Comparison of ENCODE assay signal across 26 cellular contexts in genomic region chr12:41345071-41345470, GRCh38.
DNase-seq lines count a peak whose midpoint lies in the region; ATAC-seq and TF ChIP-seq lines count a peak whose summit lies in the region.
"Had no signal": no experiment of that assay in that cellular context is flagged by ENCODE, and none has a peak within 500 bp of the region (broad histone marks: within the 10 kb centered on the region; RNA-seq: fewer than 3 reads in every experiment).

No MANE protein-coding gene starts in this region.

- no peaks in the 10 kb centered on the region for H3K4me1 Mint-ChIP-seq in chondrocyte (ENCODE audit: low read depth)
- H3K4me1 Mint-ChIP-seq: activated CD8-positive, alpha-beta memory T cell treated with anti-CD3 and anti-CD28 coated beads, Interleukin-2, amount 10 ng/mL, durations not matched to agents 7 days and 5 days; naive B cell had no signal

- TF ChIP-seq EP300 in gastroesophageal sphincter (IDR thresholded peaks at IDR 0.05) = no peak

- TF ChIP-seq CTCF in omental fat pad (IDR thresholded peaks at IDR 0.05) (no peak), gastroesophageal sphincter (IDR thresholded peaks at IDR 0.05) (no peak), chondrocyte (IDR thresholded peaks at IDR 0.05) (no peak)

- no peak overlapping the region for H3K4me3 Mint-ChIP-seq in chondrocyte (ENCODE audit: unreplicated experiment)
- H3K4me3 Mint-ChIP-seq: activated CD8-positive, alpha-beta memory T cell treated with anti-CD3 and anti-CD28 coated beads, Interleukin-2, amount 10 ng/mL, durations not matched to agents 7 days and 5 days; activated naive CD8-positive, alpha-beta T cell; activated T-helper 1 cell treated with anti-CD3 and anti-CD28 coated beads, Interleukin-12 subunit alpha, Interleukin-12 subunit beta, Interleukin-2, Interleukin-4 antibody, amounts not matched to agents 30 ng/mL and 10 ng/mL and 1 ng/mL, durations not matched to agents 14 hours and 24 hours and 36 hours; CD8-positive, alpha-beta T cell; dendritic cell treated with granulocyte-macrophage colony-stimulating factor and Interleukin-4, amounts not matched to agents 40 ng/mL and 50 ng/mL, for 4 days; naive B cell had no signal

- H3K27me3 ChIP-seq in HAP-1 (ENCODE audit: low read depth) = no peaks in the 10 kb centered on the region
- H3K27me3 ChIP-seq in gastroesophageal sphincter = no peaks in the 10 kb centered on the region

- H3K9me3 ChIP-seq in HAP-1 (no peaks in the 10 kb centered on the region), gastroesophageal sphincter (no peaks in the 10 kb centered on the region)
- H3K9me3 ChIP-seq: psoas muscle had no signal

- no peak for TF ChIP-seq POLR2A in gastroesophageal sphincter (IDR thresholded peaks at IDR 0.05)

- peaks cover 18% of the 10 kb centered on the region for H3K9me3 Mint-ChIP-seq in chondrocyte (ENCODE audit: low read depth)
- H3K9me3 Mint-ChIP-seq: activated T-helper 1 cell treated with anti-CD3 and anti-CD28 coated beads, Interleukin-12 subunit alpha, Interleukin-12 subunit beta, Interleukin-2, Interleukin-4 antibody, amounts not matched to agents 30 ng/mL and 10 ng/mL and 1 ng/mL, durations not matched to agents 14 hours and 24 hours and 36 hours; CD8-positive, alpha-beta T cell had no signal

- intact Hi-C loops in head of caudate nucleus (cut with DNase I) = no loop called here

- H3K4me1 ChIP-seq in HAP-1 (peaks cover 3% of the 10 kb centered on the region), gastroesophageal sphincter (peaks cover 0 to 6% (median 0%) of the 10 kb centered on the region in 3 donors)
- H3K4me1 ChIP-seq: psoas muscle had no signal

- no peaks in the 10 kb centered on the region for H3K36me3 Mint-ChIP-seq in chondrocyte (ENCODE audit: low read depth)
- H3K36me3 Mint-ChIP-seq: activated CD8-positive, alpha-beta memory T cell treated with anti-CD3 and anti-CD28 coated beads, Interleukin-2, amount 10 ng/mL, durations not matched to agents 7 days and 5 days; activated naive CD8-positive, alpha-beta T cell; CD8-positive, alpha-beta T cell; naive B cell had no signal

- 9 to 17% methylated on average over 6 of the region's 6 CpGs for WGBS in gastroesophageal sphincter (ENCODE audit: low coverage in 1 of 2), 2 donors

- DNase-seq in HAP-1 (ENCODE audit: low spot score in 2 of 2) (peak; percentile 41 to 42), NCI-H748 treated with DMSO at 0.1 percent for 48 hours (lab: John Stamatoyannopoulos, UW) (peak; percentile 15), head of caudate nucleus (peak in 38 of 42 donors; percentile 2 to 74 (median 38)), omental fat pad (ENCODE audit: low spot score) (no peak), chondrocyte (ENCODE audit: low spot score) (no peak)
- DNase-seq: activated CD4-positive, alpha-beta T cell treated with anti-CD3 and anti-CD28 coated beads for 4 hours; activated CD8-positive, alpha-beta memory T cell treated with anti-CD3 and anti-CD28 coated beads, Interleukin-2, amount 10 ng/mL, durations not matched to agents 7 days and 5 days; CD8-positive, alpha-beta T cell; DMS53; GF-D8; Kasumi-1; naive B cell; PC-9; psoas muscle; stimulated activated CD4-positive, alpha-beta T cell treated with anti-CD3 and anti-CD28 coated beads, Interleukin-2, amount 100 ng/mL, for 48 hours; stimulated activated naive CD8-positive, alpha-beta T cell treated with anti-CD3 and anti-CD28 coated beads, Interleukin-15, Interleukin-2, amounts not matched to agents 100 U/mL and 50 U/mL, for 24 hours; T-helper 1 cell; trophoblast cell had no signal

- H3K27ac Mint-ChIP-seq in chondrocyte (ENCODE audit: unreplicated experiment) = no peak overlapping the region
- H3K27ac Mint-ChIP-seq: activated CD8-positive, alpha-beta memory T cell treated with anti-CD3 and anti-CD28 coated beads, Interleukin-2, amount 10 ng/mL, durations not matched to agents 7 days and 5 days; activated naive CD8-positive, alpha-beta T cell; activated T-helper 1 cell treated with anti-CD3 and anti-CD28 coated beads, Interleukin-12 subunit alpha, Interleukin-12 subunit beta, Interleukin-2, Interleukin-4 antibody, amounts not matched to agents 30 ng/mL and 10 ng/mL and 1 ng/mL, durations not matched to agents 14 hours and 24 hours and 36 hours; CD8-positive, alpha-beta T cell; dendritic cell treated with granulocyte-macrophage colony-stimulating factor and Interleukin-4, amounts not matched to agents 40 ng/mL and 50 ng/mL, for 4 days; naive B cell had no signal

- H3K36me3 ChIP-seq in HAP-1 (replicated peaks) = no peaks in the 10 kb centered on the region
- no peaks in the 10 kb centered on the region for H3K36me3 ChIP-seq in gastroesophageal sphincter

- in situ Hi-C loops in HAP-1 (cut with MboI; ENCODE audit: low sequenced_read_pairs) = no loop called here

- H3K27me3 Mint-ChIP-seq in chondrocyte (ENCODE audit: low read depth) = no peaks in the 10 kb centered on the region
- H3K27me3 Mint-ChIP-seq: activated CD8-positive, alpha-beta memory T cell treated with anti-CD3 and anti-CD28 coated beads, Interleukin-2, amount 10 ng/mL, durations not matched to agents 7 days and 5 days; activated naive CD8-positive, alpha-beta T cell; dendritic cell treated with granulocyte-macrophage colony-stimulating factor and Interleukin-4, amounts not matched to agents 40 ng/mL and 50 ng/mL, for 4 days; naive B cell had no signal

- H3K27ac ChIP-seq in gastroesophageal sphincter = no peak overlapping the region
- H3K27ac ChIP-seq: PC-9, psoas muscle had no signal

- ATAC-seq in omental fat pad (ENCODE audit: low FRiP score) = peak; percentile 54
- no peak for ATAC-seq in GM21717 (IDR thresholded peaks at IDR 0.05; ENCODE audit: unreplicated experiment)
- ATAC-seq in gastroesophageal sphincter = no peak
- no peak for ATAC-seq in HG03108 (IDR thresholded peaks at IDR 0.05; ENCODE audit: unreplicated experiment)
- ATAC-seq: activated CD8-positive, alpha-beta memory T cell treated with anti-CD3 and anti-CD28 coated beads, Interleukin-2, amount 10 ng/mL, durations not matched to agents 7 days and 5 days; CD8-positive, alpha-beta T cell; psoas muscle; stimulated activated naive CD8-positive, alpha-beta T cell treated with anti-CD3 and anti-CD28 coated beads, Interleukin-15, Interleukin-2, amounts not matched to agents 100 U/mL and 50 U/mL, for 24 hours had no signal

- H3K4me3 ChIP-seq in HAP-1 (no peak overlapping the region), gastroesophageal sphincter (no peak overlapping the region)
- H3K4me3 ChIP-seq: lung, PC-9, psoas muscle, smooth muscle cell had no signal

Comparison
In these comparisons a context has a peak if more than half of its experiments do, and no peak if none do; other contexts are left out.
1. DNase-seq: peak in HAP-1 (2 of 2), NCI-H748 treated with DMSO at 0.1 percent for 48 hours (single experiment) and head of caudate nucleus (38 of 42); none in omental fat pad (single experiment) and chondrocyte (single experiment).